In the genomic region with DNA sequence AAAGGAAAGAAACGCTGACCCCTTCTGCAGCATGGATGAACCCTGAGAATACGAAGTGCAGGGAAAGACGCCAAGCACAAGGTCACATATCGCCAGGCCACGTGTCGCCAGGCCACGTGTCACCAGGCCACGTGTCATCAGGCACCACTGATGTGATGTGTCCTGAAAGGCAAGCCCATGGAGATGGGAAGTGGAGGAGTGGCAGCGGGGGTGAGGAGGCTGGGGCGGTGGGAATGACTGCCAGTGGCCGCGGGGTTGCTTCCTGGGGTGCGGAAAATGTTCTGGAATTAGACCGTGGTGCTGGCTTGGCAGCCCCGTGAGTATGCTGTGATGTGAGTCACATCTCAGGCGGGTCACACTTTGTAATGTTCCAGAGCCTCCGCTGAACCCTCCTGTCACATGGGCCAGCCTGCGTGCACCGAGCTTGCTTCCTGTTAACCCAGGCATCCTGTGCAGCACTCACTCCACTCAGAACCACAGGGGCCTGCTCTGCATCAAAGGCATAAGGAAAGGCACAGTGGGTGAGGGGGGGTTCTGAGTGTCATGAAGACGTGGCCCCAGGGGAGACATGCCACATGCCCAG, we compare ENCODE assay signal across 9 cellular contexts. TPM values are rescaled to one million over a fixed set of nuclear protein-coding genes. Genes with fewer than 3 reads are reported as not detected.
A peak's percentile ranks its signal among the peaks of the same experiment; 100 is the strongest.
DNase-seq lines count a peak whose midpoint lies in the region; ATAC-seq and TF ChIP-seq lines count a peak whose summit lies in the region.
"Had no signal": no experiment of that assay in that cellular context is flagged by ENCODE, and none has a peak within 500 bp of the region (broad histone marks: within the 10 kb centered on the region; RNA-seq: fewer than 3 reads in every experiment).

No MANE protein-coding gene starts in this region.

- TF ChIP-seq POLR2A in esophagus muscularis mucosa (IDR thresholded peaks at IDR 0.05; ENCODE audit: low read depth) = no peak

- intact Hi-C loops in esophagus muscularis mucosa (cut with DNase I) = no loop called here
- intact Hi-C loops in posterior cingulate gyrus (cut with DNase I) = no loop called here

- H4K20me1 ChIP-seq in Karpas-422 (ENCODE audit: insufficient read depth, low read depth, low read length) = no peaks in the 10 kb centered on the region

- no peak for ATAC-seq in HG02763 (IDR thresholded peaks at IDR 0.05; ENCODE audit: unreplicated experiment)

- TF ChIP-seq EP300 in esophagus muscularis mucosa (IDR thresholded peaks at IDR 0.05) = no peak

- H3K36me3 ChIP-seq in esophagus muscularis mucosa = peaks cover 7 to 63% (median 55%) of the 10 kb centered on the region in 4 donors
- peaks cover 37% of the 10 kb centered on the region for H3K36me3 ChIP-seq in Karpas-422 (ENCODE audit: insufficient read depth, low read length)

- 80% methylated on average over 18 of the region's 20 CpGs for WGBS in esophagus muscularis mucosa

- H3K4me3 ChIP-seq in esophagus muscularis mucosa (no peak overlapping the region), Karpas-422 (ENCODE audit: low read length) (no peak overlapping the region)
- H3K4me3 ChIP-seq: sigmoid colon had no signal

- H3K27ac ChIP-seq in esophagus muscularis mucosa (replicated peaks in 1 of 4) = no peak overlapping the region
- H3K27ac ChIP-seq in Karpas-422 (ENCODE audit: low read length) = no peak overlapping the region
- H3K27ac ChIP-seq: sigmoid colon had no signal

- DNase-seq in EH (ENCODE audit: low read depth) = peak; percentile 18
- DNase-seq in activated CD8-positive, alpha-beta memory T cell treated with anti-CD3 and anti-CD28 coated beads, Interleukin-2, amount 50 U/mL, for 48 hours = peak; percentile 62
- DNase-seq in esophagus muscularis mucosa (ENCODE audit: extremely low spot score) = peak; percentile 87
- peak in 6 of 10 donors; percentile 12 to 90 (median 74) for DNase-seq in posterior cingulate gyrus
- DNase-seq in Karpas-422 = no peak
- no peak for DNase-seq in NCI-H2171 treated with DMSO at 0.1 percent for 48 hours (lab: John Stamatoyannopoulos, UW)
- DNase-seq in medulla oblongata (ENCODE audit: extremely low spot score) = no peak

- H3K9ac ChIP-seq in Karpas-422 (ENCODE audit: low read length) = no peak overlapping the region

- H3K4me1 ChIP-seq in esophagus muscularis mucosa (no peaks in the 10 kb centered on the region), Karpas-422 (ENCODE audit: low read length) (no peaks in the 10 kb centered on the region)
- H3K4me1 ChIP-seq: sigmoid colon had no signal

- TF ChIP-seq CTCF in esophagus muscularis mucosa (IDR thresholded peaks at IDR 0.05) = no peak

- no peak overlapping the region for H2AFZ ChIP-seq in Karpas-422 (ENCODE audit: low read length)

- H3K4me2 ChIP-seq in Karpas-422 (ENCODE audit: low read depth, low read length, poor library complexity, severe bottlenecking) = no peak overlapping the region

- no peaks in the 10 kb centered on the region for H3K9me2 ChIP-seq in Karpas-422 (replicated peaks; ENCODE audit: insufficient read depth, low read length)

- H3K9me3 ChIP-seq in esophagus muscularis mucosa = no peaks in the 10 kb centered on the region
- H3K9me3 ChIP-seq in Karpas-422 (ENCODE audit: low read length) = peaks cover 3% of the 10 kb centered on the region; the same call in 1 of the 2 replicates
- H3K9me3 ChIP-seq: sigmoid colon had no signal

- H3K27me3 ChIP-seq in esophagus muscularis mucosa = no peaks in the 10 kb centered on the region
- H3K27me3 ChIP-seq in Karpas-422 (ENCODE audit: low read length) = no peaks in the 10 kb centered on the region
- H3K27me3 ChIP-seq: sigmoid colon had no signal

- peaks cover 29% of the 10 kb centered on the region for H3K79me2 ChIP-seq in Karpas-422 (ENCODE audit: low read length)

RNA-seq across cellular contexts. Expression of a gene that starts 39.0 kb away (rescaled TPM):
- 10 to 100 TPM; 27.0 to 46.4 (median 41.5) TPM for total RNA-seq in esophagus muscularis mucosa
- 43.1 and 121 TPM in 2 replicates for total RNA-seq in Karpas-422 (2014; rRNA removed; shearing (Covaris generic); ENCODE audit: low replicate concordance)

RNA-seq across cellular contexts. Expression of a gene that starts 51.9 kb away (rescaled TPM):
- 1 to 10 TPM; 4.6 to 7.2 (median 6.6) TPM for total RNA-seq in esophagus muscularis mucosa
- total RNA-seq in Karpas-422 (2014; rRNA removed; shearing (Covaris generic); ENCODE audit: low replicate concordance) = 11.4 and 21.3 TPM in 2 replicates

Comparison
In these comparisons a context has a peak if more than half of its experiments do, and no peak if none do; other contexts are left out.
1. DNase-seq: peak in EH (single experiment), activated CD8-positive, alpha-beta memory T cell treated with anti-CD3 and anti-CD28 coated beads, Interleukin-2, amount 50 U/mL, for 48 hours (single experiment), esophagus muscularis mucosa (single experiment) and posterior cingulate gyrus (6 of 10); none in Karpas-422 (single experiment), NCI-H2171 treated with DMSO at 0.1 percent for 48 hours (single experiment) and medulla oblongata (single experiment).